Comparison of ENCODE assay signal across 11 cellular contexts in the genomic region with DNA sequence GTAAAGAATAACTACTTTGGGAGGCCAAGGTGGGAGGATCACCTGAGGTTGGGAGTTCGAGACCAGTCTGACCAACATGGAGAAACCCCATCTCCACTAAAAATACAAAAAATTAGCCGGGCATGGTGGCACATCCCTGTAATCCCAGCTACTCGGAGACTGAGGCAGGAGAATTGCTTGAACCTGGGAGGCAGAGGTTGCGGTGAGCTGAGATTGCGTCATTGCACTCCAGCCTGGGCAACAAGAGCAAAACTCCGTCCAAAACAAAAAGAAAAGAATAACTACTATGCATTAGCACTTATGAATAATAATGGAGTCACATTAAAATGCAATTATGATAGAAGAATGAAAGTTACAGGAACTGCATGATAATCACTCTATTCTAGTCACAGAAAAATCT. TPM values are rescaled to one million over a fixed set of nuclear protein-coding genes. Genes with fewer than 3 reads are reported as not detected.
A peak's percentile ranks its signal among the peaks of the same experiment; 100 is the strongest.
DNase-seq lines count a peak whose midpoint lies in the region; ATAC-seq, FAIRE-seq and TF ChIP-seq lines count a peak whose summit lies in the region.
"Not testable (repeated sequence)": the region's sequence is repeated elsewhere in the genome, so short reads cannot be mapped to it uniquely, and the experiment has no call there.
"Had no signal": no experiment of that assay in that cellular context is flagged by ENCODE, and none has a peak within 500 bp of the region (broad histone marks: within the 10 kb centered on the region; RNA-seq: fewer than 3 reads in every experiment).

No MANE protein-coding gene starts in this region.

- not testable (repeated sequence) for TF ChIP-seq POLR2A in K562 (conservative IDR thresholded peaks at IDR 0.05)

- not testable (repeated sequence) for H2AFZ ChIP-seq in K562 (ENCODE audit: low read depth, low read length)

- not testable (repeated sequence) for H3K27ac ChIP-seq in K562 (ENCODE audit: extremely low read depth, low read depth, low read length)

- in situ Hi-C loops in HAP-1 (cut with MboI; ENCODE audit: low sequenced_read_pairs); K562 (cut with MboI): not testable (repeated sequence)

- peak; percentile 45 to 75 for DNase-seq in HAP-1 (ENCODE audit: low spot score in 2 of 2)
- DNase-seq in K562 (ENCODE audit: extremely low read depth in 1 of 4, low spot score in 3 of 4) = not testable (repeated sequence)

- H3K9ac ChIP-seq in K562 (ENCODE audit: insufficient read depth in 1 of 2, low read depth in 2 of 2, low read length in 2 of 2) = not testable (repeated sequence)

- 98% methylated on average over 6 of the region's 6 CpGs for WGBS in K562 (ENCODE audit: insufficient coverage, low coverage, missing lambda C conversion rate)

- H3K4me1 ChIP-seq in HAP-1 = peaks cover 14% of the 10 kb centered on the region
- H3K4me1 ChIP-seq in K562 (replicated peaks in 1 of 2; ENCODE audit: control insufficient read depth in 2 of 2, insufficient read depth in 2 of 2, low read length in 2 of 2) = not testable (repeated sequence)

- H3K9me1 ChIP-seq in K562 (ENCODE audit: control insufficient read depth, insufficient read depth, low read length) = not testable (repeated sequence)

- not testable (repeated sequence) for H3K9me3 ChIP-seq in HAP-1; K562 (replicated peaks; ENCODE audit: control insufficient read depth, insufficient read depth, low read depth, low read length)

- H4K20me1 ChIP-seq in K562 (replicated peaks; ENCODE audit: control insufficient read depth, insufficient read depth, low read length) = not testable (repeated sequence)

- not testable (repeated sequence) for TF ChIP-seq RAD21 in K562 (CRISPR knock-in tag; conservative IDR thresholded peaks at IDR 0.05 in 1 of 2, IDR thresholded peaks at IDR 0.05 in 1 of 2)

- TF ChIP-seq EP300 in K562 (IDR thresholded peaks at IDR 0.05; ENCODE audit: low read length) = not testable (repeated sequence)

- BruUV-seq in K562 (replicated peaks; lab: Mats Ljungman, UMichigan) = not testable (repeated sequence)

- not testable (repeated sequence) for H3K4me2 ChIP-seq in K562 (ENCODE audit: insufficient read depth, low read length)

- CTCF ChIA-PET in K562 (lab: Yijun Ruan, JAX; ENCODE audit: low intra/inter-chr PET ratio) = not testable (repeated sequence)

- not testable (repeated sequence) for H3K4me3 ChIP-seq in HAP-1, K562

- H3K27me3 ChIP-seq in HAP-1 (ENCODE audit: low read depth); K562 (ENCODE audit: control insufficient read depth in 2 of 2, insufficient read depth in 2 of 2, low read length in 2 of 2): not testable (repeated sequence)

- not testable (repeated sequence) for H3K79me2 ChIP-seq in K562 (ENCODE audit: control insufficient read depth, insufficient read depth, low read length)

- not testable (repeated sequence) for TF ChIP-seq CTCF in K562 (IDR thresholded peaks at IDR 0.05 in 2 of 3, conservative IDR thresholded peaks at IDR 0.05 in 1 of 3; ENCODE audit: insufficient read depth in 2 of 3, low read depth in 1 of 3, low read length in 3 of 3)

- ATAC-seq in K562 = not testable (repeated sequence)

- POLR2A ChIA-PET in K562 (lab: Yijun Ruan, JAX) = interaction anchor here (0.6 kb wide), 1 partner anchor 22 kb away, joined by 3 read pairs; no protein-coding TSS in a partner anchor

- intact Hi-C loops in K562 (cut with micrococcal nuclease) = not testable (repeated sequence)

- not testable (repeated sequence) for FAIRE-seq in K562 (lab: Jason Lieb, UNC)

- H3K36me3 ChIP-seq in HAP-1 (replicated peaks) (peaks cover 22% of the 10 kb centered on the region), K562 (ENCODE audit: control insufficient read depth, insufficient read depth, low read length) (peaks cover 69% of the 10 kb centered on the region)

TF ChIP-seq in K562, 482 proteins besides CTCF, POLR2A, EP300 and RAD21:
- TF ChIP-seq CEBPG (CRISPR knock-in tag; IDR thresholded peaks at IDR 0.05) = not testable (repeated sequence)
- TF ChIP-seq CEBPG (tag; conservative IDR thresholded peaks at IDR 0.05 in 1 of 2, IDR thresholded peaks at IDR 0.05 in 1 of 2) (0 out of 4 replicates have a peak, but pooled peaks of 1 of the 2 experiments have one; percentile 9), CEBPB (tag; IDR thresholded peaks at IDR 0.05) (peak; percentile 52)
TF ChIP-seq in K562: peak in this region for 2; not testable (repeated sequence) for 480.

RNA-seq across cellular contexts. Expression of gene RPAP3, which starts 37.9 kb away (rescaled TPM):
- total RNA-seq in K562 (2011; cell fraction: chromatin; rRNA removed; ENCODE audit: low replicate concordance) = 20.5 and 93.3 TPM in 2 replicates
- total RNA-seq in K562 (2011; cell fraction: nucleolus; rRNA removed) = 6.8 and 10.9 TPM in 2 replicates
- 27.2 and 35.5 TPM in 2 replicates for total RNA-seq in K562 (2011; cell fraction: nucleoplasm; rRNA removed)
- 34.2 and 44.0 TPM in 2 replicates for total RNA-seq in K562 (2014; rRNA removed)
- 68.9 and 93.0 TPM in 2 replicates for total RNA-seq in K562 (2014; rRNA removed; fragmentation: Illumina TruSeq; extraction: Trizol)
- total RNA-seq in K562 (2015; rRNA removed; fragmentation: Illumina TruSeq; extraction: Trizol) = 70.2 and 75.8 TPM in 2 replicates
- total RNA-seq in K562 (2021) = 54.1 and 57.1 TPM in 2 replicates
- 31.2 and 50.6 TPM in 2 replicates for polyA plus RNA-seq in K562 (2011; rRNA removed)
- polyA plus RNA-seq in K562 (2011; cell fraction: cytosol; rRNA removed) = 4.7 and 9.4 TPM in 2 replicates
- 7.0 and 13.4 TPM in 2 replicates for polyA plus RNA-seq in K562 (2011; cell fraction: nucleus; rRNA removed)
- polyA plus RNA-seq in K562 (2012) = 39.9 and 43.0 TPM in 2 replicates
- 74.4 and 92.1 TPM in 2 replicates for polyA plus RNA-seq in K562 (2014; fragmentation: Illumina TruSeq; extraction: Trizol)
- 10 to 100 TPM; 40.0 to 50.9 TPM for polyA plus RNA-seq in K562 (2014; fragmentation: Nextera tagmentation; extraction: Ambion mirVana)
- polyA plus RNA-seq in K562 (2014; rRNA removed) = 62.4 and 69.0 TPM in 2 replicates
- 39.2 and 49.2 TPM in 2 replicates for polyA minus RNA-seq in K562 (2011; rRNA and poly(A)+ RNA removed)
- polyA minus RNA-seq in K562 (2011; cell fraction: cytosol; rRNA and poly(A)+ RNA removed) = 14.5 and 19.5 TPM in 2 replicates
- 19.5 and 30.1 TPM in 2 replicates for polyA minus RNA-seq in K562 (2011; cell fraction: nucleus; rRNA and poly(A)+ RNA removed)

RNA-seq across cellular contexts. Expression of gene ENDOU, which starts 57.4 kb away (rescaled TPM):
- total RNA-seq in K562 (2011; cell fraction: chromatin; rRNA removed; ENCODE audit: low replicate concordance) = not detected in 2 replicates
- total RNA-seq in K562 (2011; cell fraction: nucleolus; rRNA removed) = not detected in 2 replicates
- total RNA-seq in K562 (2011; cell fraction: nucleoplasm; rRNA removed) = not detected in 2 replicates
- total RNA-seq in K562 (2014; rRNA removed) = 0.04 TPM in 1 of 2 replicates, not detected in the other
- not detected in 2 replicates for total RNA-seq in K562 (2014; rRNA removed; fragmentation: Illumina TruSeq; extraction: Trizol)
- not detected in 2 replicates for total RNA-seq in K562 (2015; rRNA removed; fragmentation: Illumina TruSeq; extraction: Trizol)
- not detected in 2 replicates for total RNA-seq in K562 (2021)
- 0.03 TPM in 1 of 2 replicates, not detected in the other for polyA plus RNA-seq in K562 (2011; rRNA removed)
- 0.04 TPM in 1 of 2 replicates, not detected in the other for polyA plus RNA-seq in K562 (2011; cell fraction: cytosol; rRNA removed)
- 0.16 TPM in 1 of 2 replicates, not detected in the other for polyA plus RNA-seq in K562 (2011; cell fraction: nucleus; rRNA removed)
- polyA plus RNA-seq in K562 (2012) = 0.17 TPM in 1 of 2 replicates, not detected in the other
- not detected in 2 replicates for polyA plus RNA-seq in K562 (2014; fragmentation: Illumina TruSeq; extraction: Trizol)
- polyA plus RNA-seq in K562 (2014; fragmentation: Nextera tagmentation; extraction: Ambion mirVana) = not detected
- polyA plus RNA-seq in K562 (2014; rRNA removed) = not detected in 2 replicates
- 0.12 TPM in 1 of 2 replicates, not detected in the other for polyA minus RNA-seq in K562 (2011; rRNA and poly(A)+ RNA removed)
- polyA minus RNA-seq in K562 (2011; cell fraction: cytosol; rRNA and poly(A)+ RNA removed) = not detected in 2 replicates
- not detected in 2 replicates for polyA minus RNA-seq in K562 (2011; cell fraction: nucleus; rRNA and poly(A)+ RNA removed)
- total RNA-seq: A172; B cell; Calu3; CD4-positive, alpha-beta memory T cell; CD4-positive, alpha-beta T cell; CD4-positive, CD25-positive, alpha-beta regulatory T cell; CD8-positive, alpha-beta memory T cell had no signal
- polyA plus RNA-seq: A549; BJ; CD4-positive, alpha-beta memory T cell; CD8-positive, alpha-beta memory T cell had no signal
